10 cellular contexts compared by ENCODE assay signal in the genomic region with DNA sequence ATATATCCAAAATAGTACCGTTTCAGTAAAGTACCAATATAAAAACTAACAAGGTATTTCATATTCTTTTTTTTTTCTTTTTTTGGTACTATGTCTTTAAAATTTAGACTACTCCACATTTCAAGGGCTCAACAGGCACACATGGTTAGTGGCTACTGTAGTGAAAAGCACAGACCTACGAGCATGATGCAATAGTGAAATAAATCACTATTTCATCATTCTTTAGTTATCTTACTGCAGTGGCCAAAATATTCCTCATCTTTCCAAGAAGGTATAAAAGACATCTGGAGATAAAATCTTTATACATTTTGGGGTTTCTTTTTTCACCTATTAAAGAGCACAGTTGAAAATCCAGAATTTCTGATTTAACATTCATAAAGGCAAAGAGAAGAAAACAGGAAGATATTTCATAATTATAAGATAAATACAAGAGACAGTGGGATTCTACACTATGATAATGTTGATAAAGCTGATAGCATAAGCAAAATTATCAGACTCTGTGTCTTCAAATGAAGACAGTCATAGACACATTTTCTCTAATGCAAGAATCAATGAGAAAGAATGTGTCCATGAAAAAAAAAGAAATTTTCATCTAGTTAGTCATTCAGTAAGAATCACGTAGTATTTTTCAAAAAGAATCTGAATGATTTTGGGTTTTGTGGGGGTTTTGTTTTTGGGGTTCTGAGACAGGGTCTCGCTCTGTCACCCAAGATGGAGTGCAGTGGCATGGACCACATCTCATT. TPM values are rescaled to one million over a fixed set of nuclear protein-coding genes. Genes with fewer than 3 reads are reported as not detected.
DNase-seq lines count a peak whose midpoint lies in the region; ATAC-seq and TF ChIP-seq lines count a peak whose summit lies in the region.
"Had no signal": no experiment of that assay in that cellular context is flagged by ENCODE, and none has a peak within 500 bp of the region (broad histone marks: within the 10 kb centered on the region; RNA-seq: fewer than 3 reads in every experiment).

No MANE protein-coding gene starts in this region.

- no peaks in the 10 kb centered on the region for H3K4me1 Mint-ChIP-seq in activated CD4-positive, alpha-beta T cell treated with anti-CD3 and anti-CD28 coated beads for 36 hours

- peaks cover 13% of the 10 kb centered on the region for H3K4me1 ChIP-seq in RWPE2 (ENCODE audit: insufficient read depth, poor library complexity, severe bottlenecking)
- H3K4me1 ChIP-seq in foreskin keratinocyte = peaks cover 9% of the 10 kb centered on the region
- peaks cover 20 to 22% of the 10 kb centered on the region in 2 donors for H3K4me1 ChIP-seq in thoracic aorta (ENCODE audit: control insufficient read depth in 1 of 2, low read depth in 2 of 2)

- H3K9me3 Mint-ChIP-seq in activated CD4-positive, alpha-beta T cell treated with anti-CD3 and anti-CD28 coated beads for 36 hours (ENCODE audit: low read depth) = no peaks in the 10 kb centered on the region

- no peak for TF ChIP-seq CTCF in RWPE2 (IDR thresholded peaks at IDR 0.05; ENCODE audit: poor library complexity, severe bottlenecking)
- TF ChIP-seq CTCF in foreskin keratinocyte (conservative IDR thresholded peaks at IDR 0.05) = no peak
- TF ChIP-seq CTCF in thoracic aorta (IDR thresholded peaks at IDR 0.05) = no peak
- TF ChIP-seq CTCF in dorsolateral prefrontal cortex (IDR thresholded peaks at IDR 0.05 in 54 of 56, conservative IDR thresholded peaks at IDR 0.05 in 2 of 56; ENCODE audit: low read depth in 1 of 56, partially characterized antibody in 56 of 56) = no peak

- H3K36me3 ChIP-seq in RWPE2 (ENCODE audit: low read depth) (peaks cover 9% of the 10 kb centered on the region), thoracic aorta (no peaks in the 10 kb centered on the region)

- H3K4me3 Mint-ChIP-seq in activated CD4-positive, alpha-beta T cell treated with anti-CD3 and anti-CD28 coated beads for 36 hours = no peak overlapping the region

- CTCF ChIA-PET in activated CD4-positive, alpha-beta T cell treated with anti-CD3 and anti-CD28 coated beads for 36 hours (lab: Charles Lee) = no interaction called here

- POLR2A ChIA-PET in activated CD4-positive, alpha-beta T cell treated with anti-CD3 and anti-CD28 coated beads for 36 hours (lab: Charles Lee) = no interaction called here

- no peak for DNase-seq in activated CD4-positive, alpha-beta T cell treated with anti-CD3 and anti-CD28 coated beads for 36 hours
- DNase-seq in activated CD4-positive, alpha-beta T cell treated with anti-CD3 and anti-CD28 coated beads for 4 hours = no peak
- DNase-seq in RWPE2 (ENCODE audit: low spot score) (no peak), foreskin keratinocyte (peak; percentile 3 to 29), thoracic aorta (ENCODE audit: low spot score) (no peak), SKM-1 (lab: John Stamatoyannopoulos, UW; ENCODE audit: unreplicated experiment) (no peak), dorsolateral prefrontal cortex (no peak)
- DNase-seq: occipital lobe, T1000 had no signal

- H3K27ac Mint-ChIP-seq in activated CD4-positive, alpha-beta T cell treated with anti-CD3 and anti-CD28 coated beads for 36 hours = peak overlapping the region; percentile 58

- peaks cover 29% of the 10 kb centered on the region for H3K36me3 Mint-ChIP-seq in activated CD4-positive, alpha-beta T cell treated with anti-CD3 and anti-CD28 coated beads for 36 hours (ENCODE audit: low read depth)

- no peaks in the 10 kb centered on the region for H3K9me3 ChIP-seq in RWPE2 (ENCODE audit: severe bottlenecking)
- H3K9me3 ChIP-seq in thoracic aorta = no peaks in the 10 kb centered on the region

- no peak for ATAC-seq in activated CD4-positive, alpha-beta T cell treated with anti-CD3 and anti-CD28 coated beads for 36 hours
- ATAC-seq in RWPE2 (ENCODE audit: low read depth) = peak; percentile 35; the same call in 1 of the 3 replicates
- ATAC-seq in foreskin keratinocyte = peak; percentile 56
- peak; percentile 43 for ATAC-seq in thoracic aorta (ENCODE audit: insufficient number of reproducible peaks, low FRiP score, low read depth)
- ATAC-seq in HG03097 (IDR thresholded peaks at IDR 0.05; ENCODE audit: low FRiP score, unreplicated experiment) = no peak

- H3K27me3 Mint-ChIP-seq in activated CD4-positive, alpha-beta T cell treated with anti-CD3 and anti-CD28 coated beads for 36 hours = no peaks in the 10 kb centered on the region

- H3K27me3 ChIP-seq in RWPE2 (ENCODE audit: insufficient read depth, poor library complexity, severe bottlenecking) (no peaks in the 10 kb centered on the region), foreskin keratinocyte (no peaks in the 10 kb centered on the region), thoracic aorta (replicated peaks; ENCODE audit: insufficient read depth) (no peaks in the 10 kb centered on the region), dorsolateral prefrontal cortex (no peaks in the 10 kb centered on the region)

- intact Hi-C loops in activated CD4-positive, alpha-beta T cell treated with anti-CD3 and anti-CD28 coated beads for 36 hours (cut with DNase I, micrococcal nuclease) = no loop called here
- intact Hi-C loops in dorsolateral prefrontal cortex (cut with DNase I) = no loop called here

- no peak overlapping the region for H3K4me3 ChIP-seq in RWPE2 (ENCODE audit: severe bottlenecking)
- no peak overlapping the region for H3K4me3 ChIP-seq in thoracic aorta
- no peak overlapping the region for H3K4me3 ChIP-seq in dorsolateral prefrontal cortex

- H3K27ac ChIP-seq in RWPE2 (ENCODE audit: poor library complexity, severe bottlenecking) = peak overlapping the region; percentile 31
- H3K27ac ChIP-seq in foreskin keratinocyte = peak overlapping the region; percentile 4
- no peak overlapping the region for H3K27ac ChIP-seq in thoracic aorta
- peak overlapping the region in 1 of 59 donors; percentile 39 for H3K27ac ChIP-seq in dorsolateral prefrontal cortex

RNA-seq across cellular contexts. Expression of gene CEP170, which starts 41.9 kb away (rescaled TPM):
- total RNA-seq in activated CD4-positive, alpha-beta T cell treated with anti-CD3 and anti-CD28 coated beads for 36 hours = 10 to 100 TPM; 54.5 to 56.7 TPM
- total RNA-seq in foreskin keratinocyte = 49.3 and 59.3 TPM in 2 replicates
- 11.6 and 12.0 TPM in 2 replicates for polyA plus RNA-seq in foreskin keratinocyte
- total RNA-seq in thoracic aorta = 10 to 100 TPM; 59.8 to 74.3 TPM
- 100 to 1,000 TPM; 123 to 223 (median 176) TPM for total RNA-seq in dorsolateral prefrontal cortex

RNA-seq across cellular contexts. Expression of gene SDCCAG8, which starts 42.6 kb away (rescaled TPM):
- total RNA-seq in activated CD4-positive, alpha-beta T cell treated with anti-CD3 and anti-CD28 coated beads for 36 hours = 10 to 100 TPM; 26.4 to 26.5 TPM
- total RNA-seq in foreskin keratinocyte (38.8 and 46.4 TPM in 2 replicates), thoracic aorta (10 to 100 TPM; 23.2 to 91.0 TPM), dorsolateral prefrontal cortex (100 to 1,000 TPM in 15 of 120 experiments, 10 to 100 TPM in 105; 60.3 to 122 (median 85.0) TPM)
- 46.1 and 56.6 TPM in 2 replicates for polyA plus RNA-seq in foreskin keratinocyte

Comparison
In these comparisons a context has a peak if more than half of its experiments do, and no peak if none do; other contexts are left out.
1. ATAC-seq: peak in RWPE2 (single experiment), foreskin keratinocyte (single experiment) and thoracic aorta (single experiment); none in activated CD4-positive, alpha-beta T cell treated with anti-CD3 and anti-CD28 coated beads for 36 hours (single experiment) and HG03097 (single experiment).
2. DNase-seq: peak in foreskin keratinocyte (2 of 2); none in activated CD4-positive, alpha-beta T cell treated with anti-CD3 and anti-CD28 coated beads for 36 hours (single experiment), activated CD4-positive, alpha-beta T cell treated with anti-CD3 and anti-CD28 coated beads for 4 hours (0 of 2), RWPE2 (single experiment), thoracic aorta (single experiment), SKM-1 (single experiment) and dorsolateral prefrontal cortex (0 of 10).
3. H3K27ac ChIP-seq: peak in RWPE2 (single experiment) and foreskin keratinocyte (single experiment); none in thoracic aorta (0 of 2).